Comparison of ENCODE assay signal across 18 cellular contexts in the genomic region with DNA sequence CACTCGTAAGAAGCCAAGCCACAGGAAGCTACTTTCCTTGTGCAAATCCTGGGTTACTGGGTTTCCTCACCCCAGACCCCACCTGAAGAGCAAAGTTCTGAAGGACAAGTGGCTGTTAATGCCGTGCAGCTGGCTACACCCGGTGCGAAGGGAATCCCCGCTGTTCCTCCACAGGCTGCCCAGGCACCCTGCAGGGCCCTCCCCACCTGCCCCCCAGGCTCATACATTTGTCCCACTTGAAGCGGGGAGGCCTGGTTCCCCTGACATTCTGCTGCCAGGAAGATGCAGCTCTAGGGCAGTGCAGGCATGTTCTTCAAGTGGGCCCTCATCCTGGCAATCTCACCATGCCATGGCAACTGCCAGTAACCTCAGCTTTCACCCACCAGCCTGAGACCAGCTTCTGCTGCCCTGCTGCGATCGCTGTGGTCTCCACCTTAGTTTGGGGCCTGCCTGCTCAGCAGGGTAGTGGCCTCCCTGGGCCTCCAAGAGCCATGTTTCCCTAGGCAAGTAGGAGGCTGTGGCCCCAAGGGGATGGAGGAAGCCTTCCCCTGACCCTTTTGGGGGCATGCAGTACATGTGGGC.
A peak's percentile ranks its signal among the peaks of the same experiment; 100 is the strongest.
DNase-seq lines count a peak whose midpoint lies in the region; ATAC-seq lines count a peak whose summit lies in the region.
"Had no signal": no experiment of that assay in that cellular context is flagged by ENCODE, and none has a peak within 500 bp of the region (broad histone marks: within the 10 kb centered on the region; RNA-seq: fewer than 3 reads in every experiment).

No MANE protein-coding gene starts in this region.

- DNase-seq in activated CD8-positive, alpha-beta memory T cell treated with anti-CD3 and anti-CD28 coated beads for 24 hours: peak; percentile 46
- no peak for DNase-seq in activated CD8-positive, alpha-beta memory T cell treated with anti-CD3 and anti-CD28 coated beads, Interleukin-2, amount 50 U/mL, for 4 hours
- peak; percentile 34 for DNase-seq in activated CD8-positive, alpha-beta memory T cell treated with anti-CD3 and anti-CD28 coated beads, Interleukin-2, amount 10 ng/mL, durations not matched to agents 7 days and 5 days
- DNase-seq in mesenteric fat pad (ENCODE audit: low spot score): peak; percentile 75
- peak; percentile 24 for DNase-seq in ureter (ENCODE audit: low spot score)
- no peak for DNase-seq in iPS-NIHi11 (ENCODE audit: low spot score)
- no peak for DNase-seq in HUDEP-2 (lab: John Stamatoyannopoulos, UW; ENCODE audit: unreplicated experiment in 76 of 76)
- DNase-seq in NCI-H748 treated with DMSO at 0.1 percent for 48 hours (lab: John Stamatoyannopoulos, UW): no peak
- DNase-seq: Calu3; CD4-positive, CD25-positive, alpha-beta regulatory T cell; GM23248; HFFc6; Karpas-422; NCI-H1105 treated with DMSO at 0.1 percent for 48 hours; NCI-H2029; NCI-H226 had no signal

- H3K27me3 Mint-ChIP-seq in activated CD8-positive, alpha-beta memory T cell treated with anti-CD3 and anti-CD28 coated beads, Interleukin-2, amount 10 ng/mL, durations not matched to agents 7 days and 5 days: peaks cover 7% of the 10 kb centered on the region

- CTCF ChIA-PET in activated CD8-positive, alpha-beta memory T cell treated with anti-CD3 and anti-CD28 coated beads, Interleukin-2, amount 10 ng/mL, durations not matched to agents 7 days and 5 days (lab: Charles Lee): no interaction called here

- H3K36me3 Mint-ChIP-seq in activated CD8-positive, alpha-beta memory T cell treated with anti-CD3 and anti-CD28 coated beads, Interleukin-2, amount 10 ng/mL, durations not matched to agents 7 days and 5 days: no peaks in the 10 kb centered on the region
- H3K36me3 Mint-ChIP-seq: CD4-positive, CD25-positive, alpha-beta regulatory T cell had no signal

- H3K4me3 Mint-ChIP-seq in activated CD8-positive, alpha-beta memory T cell treated with anti-CD3 and anti-CD28 coated beads, Interleukin-2, amount 10 ng/mL, durations not matched to agents 7 days and 5 days: no peak overlapping the region
- H3K4me3 Mint-ChIP-seq: CD4-positive, CD25-positive, alpha-beta regulatory T cell; HFFc6 had no signal

- no peak overlapping the region for H3K27ac Mint-ChIP-seq in activated CD8-positive, alpha-beta memory T cell treated with anti-CD3 and anti-CD28 coated beads, Interleukin-2, amount 10 ng/mL, durations not matched to agents 7 days and 5 days
- H3K27ac Mint-ChIP-seq: CD4-positive, CD25-positive, alpha-beta regulatory T cell; HFFc6 had no signal

- ATAC-seq in activated CD8-positive, alpha-beta memory T cell treated with anti-CD3 and anti-CD28 coated beads, Interleukin-2, amount 10 ng/mL, durations not matched to agents 7 days and 5 days: no peak
- ATAC-seq: HepG2, SK-N-SH treated with all-trans-retinoic acid at 6 μM for 48 hours had no signal

- no peaks in the 10 kb centered on the region for H3K9me3 Mint-ChIP-seq in activated CD8-positive, alpha-beta memory T cell treated with anti-CD3 and anti-CD28 coated beads, Interleukin-2, amount 10 ng/mL, durations not matched to agents 7 days and 5 days (ENCODE audit: low read depth)
- H3K9me3 Mint-ChIP-seq: HFFc6 had no signal

- H3K4me1 Mint-ChIP-seq in activated CD8-positive, alpha-beta memory T cell treated with anti-CD3 and anti-CD28 coated beads, Interleukin-2, amount 10 ng/mL, durations not matched to agents 7 days and 5 days: peaks cover 9% of the 10 kb centered on the region

Comparison
In these comparisons a context has a peak if more than half of its experiments do, and no peak if none do; other contexts are left out.
1. DNase-seq: peak in activated CD8-positive, alpha-beta memory T cell treated with anti-CD3 and anti-CD28 coated beads for 24 hours (single experiment), activated CD8-positive, alpha-beta memory T cell treated with anti-CD3 and anti-CD28 coated beads, Interleukin-2, amount 10 ng/mL, durations not matched to agents 7 days and 5 days (single experiment), mesenteric fat pad (single experiment) and ureter (single experiment); none in activated CD8-positive, alpha-beta memory T cell treated with anti-CD3 and anti-CD28 coated beads, Interleukin-2, amount 50 U/mL, for 4 hours (single experiment), iPS-NIHi11 (single experiment), HUDEP-2 (0 of 76) and NCI-H748 treated with DMSO at 0.1 percent for 48 hours (single experiment).